Comparison of ENCODE assay signal across 24 cellular contexts in genomic region chr4:72383439-72383838, GRCh38.
DNase-seq lines count a peak whose midpoint lies in the region; ATAC-seq, FAIRE-seq and TF ChIP-seq lines count a peak whose summit lies in the region.
"Had no signal": no experiment of that assay in that cellular context is flagged by ENCODE, and none has a peak within 500 bp of the region (broad histone marks: within the 10 kb centered on the region; RNA-seq: fewer than 3 reads in every experiment).

No MANE protein-coding gene starts in this region.

- H3K9me3 ChIP-seq in cardiac muscle cell (ENCODE audit: low read depth), result no peaks in the 10 kb centered on the region
- H3K9me3 ChIP-seq in right atrium auricular region, result no peaks in the 10 kb centered on the region
- no peaks in the 10 kb centered on the region; the same call in 1 of the 2 replicates for H3K9me3 ChIP-seq in K562 (replicated peaks; ENCODE audit: control insufficient read depth, insufficient read depth, low read depth, low read length)
- no peaks in the 10 kb centered on the region for H3K9me3 ChIP-seq in effector memory CD4-positive, alpha-beta T cell (ENCODE audit: control insufficient read depth, low read length)
- H3K9me3 ChIP-seq: BE2C, Peyer's patch, SJSA1 had no signal

- in situ Hi-C loops in K562 (cut with MboI), result no loop called here

- H3K27me3 ChIP-seq in cardiac muscle cell (no peaks in the 10 kb centered on the region), right atrium auricular region (no peaks in the 10 kb centered on the region), K562 (ENCODE audit: control insufficient read depth in 2 of 2, insufficient read depth in 2 of 2, low read length in 2 of 2) (no peaks in the 10 kb centered on the region)
- H3K27me3 ChIP-seq in effector memory CD4-positive, alpha-beta T cell (replicated peaks; ENCODE audit: control insufficient read depth, insufficient read depth, low read length, poor library complexity, severe bottlenecking), result no peaks in the 10 kb centered on the region
- H3K27me3 ChIP-seq: BE2C, Peyer's patch, SJSA1 had no signal

- H3K4me1 ChIP-seq in cardiac muscle cell (ENCODE audit: low read depth) (peaks cover 19% of the 10 kb centered on the region), right atrium auricular region (peaks cover 0 to under 1% of the 10 kb centered on the region in 2 donors), K562 (replicated peaks in 1 of 2; ENCODE audit: control insufficient read depth in 2 of 2, insufficient read depth in 2 of 2, low read length in 2 of 2) (peaks cover 0 to 6% of the 10 kb centered on the region in 2 experiments; a peak in 3 of 5 replicates)
- H3K4me1 ChIP-seq in effector memory CD4-positive, alpha-beta T cell (ENCODE audit: control insufficient read depth, insufficient read depth, low read length, poor library complexity, severe bottlenecking), result no peaks in the 10 kb centered on the region
- H3K4me1 ChIP-seq: Peyer's patch, SJSA1 had no signal

- no peak for TF ChIP-seq POLR2A in K562 (conservative IDR thresholded peaks at IDR 0.05)

- 0 out of 2 replicates have a peak overlapping the region, but pooled peaks have one; percentile 10 for H2AFZ ChIP-seq in K562 (ENCODE audit: low read depth, low read length)

- H3K4me2 ChIP-seq in K562 (ENCODE audit: insufficient read depth, low read length), result no peak overlapping the region

- WGBS in K562 (ENCODE audit: insufficient coverage, low coverage, missing lambda C conversion rate), result 27% methylated on average over 3 of the region's 3 CpGs

- ATAC-seq in K562 (no peak; the same call in 2 of the 3 replicates), HG03378 (IDR thresholded peaks at IDR 0.05; ENCODE audit: unreplicated experiment) (no peak), HG03135 (IDR thresholded peaks at IDR 0.05; ENCODE audit: unreplicated experiment) (no peak)
- ATAC-seq: HepG2 had no signal

- TF ChIP-seq CTCF in cardiac muscle cell (IDR thresholded peaks at IDR 0.05; ENCODE audit: low read depth, low read length) (no peak), right atrium auricular region (IDR thresholded peaks at IDR 0.05) (no peak), K562 (IDR thresholded peaks at IDR 0.05 in 2 of 3, conservative IDR thresholded peaks at IDR 0.05 in 1 of 3; ENCODE audit: insufficient read depth in 2 of 3, low read depth in 1 of 3, low read length in 3 of 3) (no peak)

- BruUV-seq in K562 (replicated peaks; lab: Mats Ljungman, UMichigan), result no TSS peak

- POLR2A ChIA-PET in K562 (lab: Yijun Ruan, JAX), result no interaction called here

- peak overlapping the region; percentile 31 for H3K27ac ChIP-seq in cardiac muscle cell
- no peak overlapping the region for H3K27ac ChIP-seq in right atrium auricular region
- no peak overlapping the region for H3K27ac ChIP-seq in K562 (ENCODE audit: extremely low read depth, low read depth, low read length)
- H3K27ac ChIP-seq in effector memory CD4-positive, alpha-beta T cell (ENCODE audit: insufficient read depth, low read length, poor library complexity, severe bottlenecking), result no peak overlapping the region
- H3K27ac ChIP-seq: 22Rv1, Peyer's patch, SJSA1 had no signal

- no peak for TF ChIP-seq RAD21 in K562 (CRISPR knock-in tag; conservative IDR thresholded peaks at IDR 0.05 in 1 of 2, IDR thresholded peaks at IDR 0.05 in 1 of 2)

- H3K4me3 ChIP-seq in cardiac muscle cell, result no peak overlapping the region
- no peak overlapping the region for H3K4me3 ChIP-seq in right atrium auricular region
- H3K4me3 ChIP-seq in K562, result no peak overlapping the region
- H3K4me3 ChIP-seq in effector memory CD4-positive, alpha-beta T cell (ENCODE audit: insufficient read depth, low read depth, low read length, poor library complexity, severe bottlenecking), result no peak overlapping the region
- H3K4me3 ChIP-seq: Peyer's patch, SJSA1 had no signal

- no peaks in the 10 kb centered on the region for H3K36me3 ChIP-seq in cardiac muscle cell
- no peaks in the 10 kb centered on the region for H3K36me3 ChIP-seq in right atrium auricular region
- H3K36me3 ChIP-seq in K562 (ENCODE audit: control insufficient read depth, insufficient read depth, low read length), result 0 out of 3 replicates have a peak, but pooled peaks cover 2% of the 10 kb centered on the region
- no peaks in the 10 kb centered on the region for H3K36me3 ChIP-seq in effector memory CD4-positive, alpha-beta T cell (ENCODE audit: control insufficient read depth, insufficient read depth, low read length)
- H3K36me3 ChIP-seq: BE2C, Peyer's patch, SJSA1 had no signal

- intact Hi-C loops in K562 (cut with micrococcal nuclease), result no loop called here

- DNase-seq in cardiac muscle cell (ENCODE audit: low read depth in 1 of 2, low spot score in 1 of 2) (peak; percentile 29 to 44), right atrium auricular region (ENCODE audit: low spot score) (no peak), K562 (ENCODE audit: extremely low read depth in 1 of 4, low spot score in 3 of 4) (no peak), left kidney (ENCODE audit: low read depth, low spot score) (peak; percentile 6)
- DNase-seq in effector memory CD4-positive, alpha-beta T cell, result no peak
- no peak for DNase-seq in activated CD4-positive, alpha-beta T cell treated with anti-CD3 and anti-CD28 coated beads, Interleukin-2, amount 50 U/mL, for 1 hour
- DNase-seq: BE2C; CD4-positive, CD25-positive, alpha-beta regulatory T cell; COR-L47; DMS 273 treated with DMSO at 0.1 percent for 48 hours; Karpas-422; NCI-H1436; NCI-H2029; NCI-H2171; NCI-H526; Peyer's patch had no signal

- CTCF ChIA-PET in K562 (lab: Yijun Ruan, JAX; ENCODE audit: low intra/inter-chr PET ratio), result no interaction called here

- H3K9ac ChIP-seq in K562 (ENCODE audit: insufficient read depth in 1 of 2, low read depth in 2 of 2, low read length in 2 of 2), result no peak overlapping the region

- H3K9me1 ChIP-seq in K562 (ENCODE audit: control insufficient read depth, insufficient read depth, low read length), result no peaks in the 10 kb centered on the region

- H3K79me2 ChIP-seq in K562 (ENCODE audit: control insufficient read depth, insufficient read depth, low read length), result no peaks in the 10 kb centered on the region

- peak; percentile 42 for FAIRE-seq in K562 (lab: Jason Lieb, UNC)
- FAIRE-seq: GM12892, GM18507, H1, HepG2 had no signal

- no peak for TF ChIP-seq EP300 in K562 (IDR thresholded peaks at IDR 0.05; ENCODE audit: low read length)

- no peaks in the 10 kb centered on the region for H4K20me1 ChIP-seq in K562 (replicated peaks; ENCODE audit: control insufficient read depth, insufficient read depth, low read length)

TF ChIP-seq in K562, 482 proteins besides CTCF, POLR2A, EP300 and RAD21 (continues in another document):
- TF ChIP-seq BRF1 (IDR thresholded peaks at IDR 0.05; ENCODE audit: borderline replicate concordance, extremely low read depth, insufficient read length), result no peak
- TF ChIP-seq ZNF507 (tag; conservative IDR thresholded peaks at IDR 0.05), result no peak
- no peak for TF ChIP-seq RAD51 (IDR thresholded peaks at IDR 0.05; ENCODE audit: borderline replicate concordance, low read depth)
- TF ChIP-seq ZNF589 (CRISPR knock-in tag; IDR thresholded peaks at IDR 0.05; ENCODE audit: low read depth), result no peak
- TF ChIP-seq NR2C1 (IDR thresholded peaks at IDR 0.05), result no peak; the same call in 1 of the 2 replicates
- TF ChIP-seq NR2C1 (tag; IDR thresholded peaks at IDR 0.05), result 0 out of 2 replicates have a peak, but pooled peaks have one; percentile 9
- TF ChIP-seq CEBPB (tag; IDR thresholded peaks at IDR 0.05), result no peak
- no peak for TF ChIP-seq ARID2 (IDR thresholded peaks at IDR 0.05)
- TF ChIP-seq ATF4 (CRISPR knock-in tag; IDR thresholded peaks at IDR 0.05), result no peak
- no peak for TF ChIP-seq PHTF2 (CRISPR knock-in tag; IDR thresholded peaks at IDR 0.05)
- TF ChIP-seq SMARCE1 (IDR thresholded peaks at IDR 0.05), result peak; percentile 31; the same call in 1 of the 2 replicates
- no peak for TF ChIP-seq SNIP1 (IDR thresholded peaks at IDR 0.05; ENCODE audit: low read depth)
- TF ChIP-seq FOXA3 (CRISPR knock-in tag; conservative IDR thresholded peaks at IDR 0.05 in 1 of 2, IDR thresholded peaks at IDR 0.05 in 1 of 2), result peak in 1 of 2 experiments; percentile 76; a peak in 2 of 4 replicates
- peak; percentile 16; the same call in 1 of the 2 replicates for TF ChIP-seq SOX6 (IDR thresholded peaks at IDR 0.05)
- TF ChIP-seq ARID3A (IDR thresholded peaks at IDR 0.05; ENCODE audit: borderline replicate concordance, low read depth, low read length), result no peak
- peak; percentile 21; the same call in 1 of the 2 replicates for TF ChIP-seq ESRRA (IDR thresholded peaks at IDR 0.05; ENCODE audit: borderline replicate concordance, low read depth)
- no peak for TF ChIP-seq HDGF (IDR thresholded peaks at IDR 0.05)
- no peak for TF ChIP-seq ELF4 (CRISPR knock-in tag; IDR thresholded peaks at IDR 0.05)
- TF ChIP-seq DMBX1 (CRISPR knock-in tag; IDR thresholded peaks at IDR 0.05; ENCODE audit: borderline replicate concordance), result no peak

Comparison
In these comparisons a context has a peak if more than half of its experiments do, and no peak if none do; other contexts are left out.
1. DNase-seq: peak in cardiac muscle cell (2 of 2) and left kidney (single experiment); none in right atrium auricular region (single experiment), K562 (0 of 4), effector memory CD4-positive, alpha-beta T cell (0 of 3) and activated CD4-positive, alpha-beta T cell treated with anti-CD3 and anti-CD28 coated beads, Interleukin-2, amount 50 U/mL, for 1 hour (single experiment).